23 cellular contexts compared by ENCODE assay signal in the genomic region with DNA sequence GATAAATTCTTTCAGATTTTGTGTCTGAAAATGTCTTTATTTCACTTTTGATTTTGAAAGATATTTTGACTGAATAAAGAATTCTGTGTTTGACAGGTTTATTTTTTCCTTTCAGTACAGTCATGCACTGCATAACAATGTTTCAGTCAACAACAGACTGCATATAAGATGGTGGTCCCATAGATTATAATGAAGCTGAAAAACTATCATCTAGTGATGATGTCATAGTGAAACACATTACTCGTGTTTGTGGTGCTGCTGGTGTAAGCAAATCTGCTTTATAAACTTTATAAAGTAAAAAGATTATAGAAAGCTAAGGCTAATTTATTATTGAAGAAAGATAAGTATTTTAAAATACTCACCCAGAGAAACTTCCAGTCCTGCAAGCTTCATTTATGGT.
"Had no signal": no experiment of that assay in that cellular context is flagged by ENCODE, and none has a peak within 500 bp of the region (broad histone marks: within the 10 kb centered on the region; RNA-seq: fewer than 3 reads in every experiment).

No MANE protein-coding gene starts in this region.

- H3K27ac ChIP-seq: colonic mucosa, esophagus muscularis mucosa, foreskin keratinocyte, heart right ventricle, left lung, lower lobe of right lung had no signal

- H3K9me3 ChIP-seq: colonic mucosa had no signal

- H3K4me1 ChIP-seq: colonic mucosa, esophagus muscularis mucosa, foreskin keratinocyte, heart right ventricle, left lung, lower lobe of right lung had no signal

- H3K4me3 Mint-ChIP-seq: dendritic cell treated with granulocyte-macrophage colony-stimulating factor and Interleukin-4, amounts not matched to agents 40 ng/mL and 50 ng/mL, for 4 days; effector memory CD8-positive, alpha-beta T cell; endodermal cell; mesothelial cell of epicardium had no signal

- H3K27me3 ChIP-seq: colonic mucosa, esophagus muscularis mucosa, foreskin keratinocyte, heart right ventricle, left lung had no signal

- ATAC-seq: effector memory CD8-positive, alpha-beta T cell; foreskin keratinocyte; heart right ventricle; left cardiac atrium; left lung; left ventricle myocardium superior; lower lobe of right lung; mucosa of descending colon had no signal

- FAIRE-seq: endometrium, frontal cortex, islet of Langerhans, keratinocyte had no signal

- H3K36me3 ChIP-seq: colonic mucosa, esophagus muscularis mucosa, heart right ventricle, left lung, lower lobe of right lung had no signal

- H3K27me3 Mint-ChIP-seq: dendritic cell treated with granulocyte-macrophage colony-stimulating factor and Interleukin-4, amounts not matched to agents 40 ng/mL and 50 ng/mL, for 4 days had no signal

- H3K27ac Mint-ChIP-seq: dendritic cell treated with granulocyte-macrophage colony-stimulating factor and Interleukin-4, amounts not matched to agents 40 ng/mL and 50 ng/mL, for 4 days; effector memory CD8-positive, alpha-beta T cell; endodermal cell; mesothelial cell of epicardium had no signal

- H3K4me3 ChIP-seq: colonic mucosa, esophagus muscularis mucosa, heart right ventricle, left lung, lower lobe of right lung, mucosa of descending colon had no signal

- H3K4me1 Mint-ChIP-seq: endodermal cell, mesothelial cell of epicardium had no signal

- DNase-seq: colonic mucosa; cortex of kidney; effector CD8-positive, alpha-beta T cell; effector memory CD8-positive, alpha-beta T cell; endodermal cell; foreskin keratinocyte; glutamatergic neuron; head of caudate nucleus; heart right ventricle; hippocampal formation; left cardiac atrium; left lung; left ventricle myocardium superior; lower lobe of right lung; mesenchymal stem cell; mucosa of descending colon had no signal
